In the genomic region with DNA sequence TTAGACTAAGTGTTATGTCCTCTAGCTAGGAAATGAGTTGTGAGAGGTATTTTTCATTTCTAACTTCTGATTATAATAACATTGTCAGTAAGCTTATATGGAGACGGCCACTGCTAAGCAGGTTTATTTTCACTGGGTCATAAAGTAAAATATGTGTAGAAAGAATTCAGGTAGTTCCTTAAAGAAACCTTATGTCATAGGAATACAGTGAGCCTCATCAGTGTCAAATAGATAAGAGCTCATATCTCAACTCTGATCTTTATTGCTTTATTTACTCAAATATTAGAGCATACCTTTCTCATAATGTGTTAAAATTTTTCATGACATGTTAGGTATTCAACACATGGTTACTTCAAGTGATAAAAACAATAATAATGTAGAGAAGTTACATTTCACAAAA, we compare ENCODE assay signal across 28 cellular contexts.
"Had no signal": no experiment of that assay in that cellular context is flagged by ENCODE, and none has a peak within 500 bp of the region (broad histone marks: within the 10 kb centered on the region; RNA-seq: fewer than 3 reads in every experiment).

No MANE protein-coding gene starts in this region.

- H3K27ac Mint-ChIP-seq: immature natural killer cell; naive B cell; natural killer cell; neural progenitor cell; stimulated activated memory B cell treated with anti-CD40 and anti-IgM and Interleukin-4, amounts not matched to agents 10 μg/mL and 1 μg/mL and 100 μg/mL, for 72 hours; stimulated activated naive CD8-positive, alpha-beta T cell treated with anti-CD3 and anti-CD28 coated beads, Interleukin-15, amount 100 ng/mL, for 72 hours; type B pancreatic cell had no signal

- H3K27ac ChIP-seq: left lung, lower lobe of right lung, neural progenitor cell, neutrophil, parathyroid adenoma, psoas muscle, right lobe of liver, tibial nerve, uterus had no signal

- H3K9me3 Mint-ChIP-seq: naive B cell, nephron progenitor cell, neural progenitor cell, type B pancreatic cell had no signal

- H3K27me3 Mint-ChIP-seq: naive B cell; stimulated activated memory B cell treated with anti-CD40 and anti-IgM and Interleukin-4, amounts not matched to agents 10 μg/mL and 1 μg/mL and 100 μg/mL, for 72 hours; stimulated activated naive CD8-positive, alpha-beta T cell treated with anti-CD3 and anti-CD28 coated beads, Interleukin-15, amount 100 ng/mL, for 72 hours; type B pancreatic cell had no signal

- H3K9me3 ChIP-seq: left lung, lower lobe of right lung, neutrophil, psoas muscle, right lobe of liver, tibial nerve, uterus had no signal

- H3K36me3 ChIP-seq: left lung, lower lobe of right lung, neural progenitor cell, neutrophil, right lobe of liver, tibial nerve, uterus had no signal

- H3K27me3 ChIP-seq: left lung, neural progenitor cell, neutrophil, right lobe of liver, tibial nerve, uterus had no signal

- H3K9ac ChIP-seq: neural progenitor cell, parathyroid adenoma had no signal

- H3K4me1 ChIP-seq: left lung, lower lobe of right lung, parathyroid adenoma, psoas muscle, right lobe of liver, tibial nerve, uterus had no signal

- DNase-seq: immature natural killer cell; kidney; left colon; left lung; lower lobe of right lung; mammary epithelial cell; mesenchymal stem cell; naive B cell; natural killer cell; nephron progenitor cell; occipital lobe; psoas muscle; right lobe of liver; stimulated activated CD4-positive, alpha-beta T cell treated with anti-CD3 and anti-CD28 coated beads, Interleukin-1b, Interleukin-23, amount 100 ng/mL, for 48 hours; stimulated activated CD4-positive, alpha-beta T cell treated with anti-CD3 and anti-CD28 coated beads, Interleukin-2, amount 100 ng/mL, for 48 hours; stimulated activated CD4-positive, alpha-beta T cell treated with anti-CD3 and anti-CD28 coated beads, Interleukin-4, amount 100 ng/mL, for 4 hours; stimulated activated CD8-positive, alpha-beta memory T cell treated with anti-CD3 and anti-CD28 coated beads, Interleukin-4, amount 100 ng/mL, for 48 hours; stimulated activated naive CD4-positive, alpha-beta T cell treated with Interleukin-2 at 50 U/mL for 16 hours; stimulated activated naive CD8-positive, alpha-beta T cell treated with anti-CD3 and anti-CD28 coated beads, Interleukin-15, amount 100 ng/mL, for 72 hours; substantia nigra; uterus had no signal

- H3K4me3 Mint-ChIP-seq: immature natural killer cell; naive B cell; natural killer cell; nephron progenitor cell; neural progenitor cell; stimulated activated memory B cell treated with anti-CD40 and anti-IgM and Interleukin-4, amounts not matched to agents 10 μg/mL and 1 μg/mL and 100 μg/mL, for 72 hours; stimulated activated naive CD8-positive, alpha-beta T cell treated with anti-CD3 and anti-CD28 coated beads, Interleukin-15, amount 100 ng/mL, for 72 hours; type B pancreatic cell had no signal

- H3K4me3 ChIP-seq: left lung, lower lobe of right lung, neural progenitor cell, psoas muscle, right lobe of liver, smooth muscle cell, tibial nerve, uterus had no signal

- H3K4me1 Mint-ChIP-seq: immature natural killer cell; naive B cell; natural killer cell; stimulated activated memory B cell treated with anti-CD40 and anti-IgM and Interleukin-4, amounts not matched to agents 10 μg/mL and 1 μg/mL and 100 μg/mL, for 72 hours; stimulated activated naive CD8-positive, alpha-beta T cell treated with anti-CD3 and anti-CD28 coated beads, Interleukin-15, amount 100 ng/mL, for 72 hours had no signal

- H3K36me3 Mint-ChIP-seq: immature natural killer cell; naive B cell; natural killer cell; neural progenitor cell; stimulated activated memory B cell treated with anti-CD40 and anti-IgM and Interleukin-4, amounts not matched to agents 10 μg/mL and 1 μg/mL and 100 μg/mL, for 72 hours; type B pancreatic cell had no signal
